1 cellular context compared by ENCODE assay signal in genomic region chr1:92831762-92832536, GRCh38.
TF ChIP-seq lines count a peak whose summit lies in the region.

RPL5 (plus strand) TSS chr1:92832040; CDS start chr1:92832115, 75 bp downstream.

TF ChIP-seq in HepG2, 621 proteins besides CTCF, POLR2A, EP300 and RAD21 (continued from another document and continues in another):
- TF ChIP-seq TEF (CRISPR knock-in tag; IDR thresholded peaks at IDR 0.05) (peak; percentile 58; the same call in 1 of the 2 replicates), ZNF790 (CRISPR knock-in tag; IDR thresholded peaks at IDR 0.05; ENCODE audit: borderline replicate concordance) (peak; percentile 95; the same call in 1 of the 2 replicates), MBD4 (IDR thresholded peaks at IDR 0.05; ENCODE audit: borderline replicate concordance, low read length) (no peak), ZFP1 (CRISPR knock-in tag; IDR thresholded peaks at IDR 0.05) (peak; percentile 67; the same call in 1 of the 2 replicates), SUZ12 (IDR thresholded peaks at IDR 0.05; ENCODE audit: low read depth, low read length) (no peak), TRAFD1 (CRISPR knock-in tag; IDR thresholded peaks at IDR 0.05; ENCODE audit: borderline replicate concordance) (peak; percentile 64; the same call in 1 of the 2 replicates), CREM (IDR thresholded peaks at IDR 0.05) (peak; percentile 95), CREM (CRISPR knock-in tag; IDR thresholded peaks at IDR 0.05) (0 out of 2 replicates have a peak, but pooled peaks have one; percentile 50), DNMT3B (CRISPR knock-in tag; conservative IDR thresholded peaks at IDR 0.05) (peak; percentile 95), ZNF331 (CRISPR knock-in tag; IDR thresholded peaks at IDR 0.05) (peak; percentile 78), IRX3 (CRISPR knock-in tag; IDR thresholded peaks at IDR 0.05; ENCODE audit: borderline replicate concordance, low read depth) (peak; percentile 71; the same call in 1 of the 2 replicates), ZSCAN12 (CRISPR knock-in tag; IDR thresholded peaks at IDR 0.05) (0 out of 2 replicates have a peak, but pooled peaks have one; percentile 52), PATZ1 (CRISPR knock-in tag; IDR thresholded peaks at IDR 0.05) (0 out of 2 replicates have a peak, but pooled peaks have one; percentile 32), GATA4 (IDR thresholded peaks at IDR 0.05; ENCODE audit: borderline replicate concordance, low read depth) (peak; percentile 78; the same call in 1 of the 2 replicates), KMT2B (CRISPR knock-in tag; IDR thresholded peaks at IDR 0.05) (peak; percentile 85), ZBTB49 (CRISPR knock-in tag; IDR thresholded peaks at IDR 0.05; ENCODE audit: borderline replicate concordance) (peak; percentile 40; the same call in 1 of the 2 replicates), CREBL2 (CRISPR knock-in tag; IDR thresholded peaks at IDR 0.05; ENCODE audit: borderline replicate concordance) (peak; percentile 50; the same call in 1 of the 2 replicates), NFE2 (CRISPR knock-in tag; IDR thresholded peaks at IDR 0.05) (no peak; the same call in 1 of the 2 replicates), ATF1 (CRISPR knock-in tag; IDR thresholded peaks at IDR 0.05) (peak; percentile 92), ZNF878 (CRISPR knock-in tag; IDR thresholded peaks at IDR 0.05) (no peak), MEIS1 (CRISPR knock-in tag; IDR thresholded peaks at IDR 0.05; ENCODE audit: borderline replicate concordance) (peak; percentile 58; the same call in 1 of the 2 replicates), TOPORS (CRISPR knock-in tag; IDR thresholded peaks at IDR 0.05) (peak; percentile 89), FOSL2 (CRISPR knock-in tag; IDR thresholded peaks at IDR 0.05) (peak; percentile 71), ZSCAN5A (CRISPR knock-in tag; IDR thresholded peaks at IDR 0.05; ENCODE audit: borderline replicate concordance) (peak; percentile 86; the same call in 1 of the 2 replicates), GRHL1 (CRISPR knock-in tag; conservative IDR thresholded peaks at IDR 0.05) (no peak), ZSCAN22 (CRISPR knock-in tag; IDR thresholded peaks at IDR 0.05) (peak; percentile 53; the same call in 1 of the 2 replicates), ARID2 (CRISPR knock-in tag; IDR thresholded peaks at IDR 0.05; ENCODE audit: borderline replicate concordance) (peak; percentile 94; the same call in 1 of the 2 replicates), MED1 (CRISPR knock-in tag; IDR thresholded peaks at IDR 0.05) (peak; percentile 82), TFE3 (CRISPR knock-in tag; IDR thresholded peaks at IDR 0.05) (peak; percentile 56), ZBTB20 (CRISPR knock-in tag; IDR thresholded peaks at IDR 0.05; ENCODE audit: borderline replicate concordance, low read depth) (peak; percentile 88; the same call in 1 of the 2 replicates), MLLT10 (CRISPR knock-in tag; IDR thresholded peaks at IDR 0.05) (no peak; the same call in 1 of the 2 replicates), KDM5B (CRISPR knock-in tag; IDR thresholded peaks at IDR 0.05; ENCODE audit: borderline replicate concordance) (peak; percentile 99), XBP1 (CRISPR knock-in tag; IDR thresholded peaks at IDR 0.05) (0 out of 2 replicates have a peak, but pooled peaks have one; percentile 18), MAX (IDR thresholded peaks at IDR 0.05) (peak; percentile 98), THAP9 (CRISPR knock-in tag; IDR thresholded peaks at IDR 0.05; ENCODE audit: borderline replicate concordance) (peak; percentile 91; the same call in 1 of the 2 replicates), ZNF781 (CRISPR knock-in tag; IDR thresholded peaks at IDR 0.05; ENCODE audit: borderline replicate concordance, not compliant biosample characterization) (peak; percentile 89), AGO1 (IDR thresholded peaks at IDR 0.05; ENCODE audit: low read depth, low read length, poor library complexity, severe bottlenecking) (peak; percentile 72), EED (CRISPR knock-in tag; IDR thresholded peaks at IDR 0.05) (0 out of 2 replicates have a peak, but pooled peaks have one; percentile 41), HMGXB3 (CRISPR knock-in tag; IDR thresholded peaks at IDR 0.05; ENCODE audit: borderline replicate concordance) (peak; percentile 89)
